Comparison of ENCODE assay signal across 9 cellular contexts in the genomic region with DNA sequence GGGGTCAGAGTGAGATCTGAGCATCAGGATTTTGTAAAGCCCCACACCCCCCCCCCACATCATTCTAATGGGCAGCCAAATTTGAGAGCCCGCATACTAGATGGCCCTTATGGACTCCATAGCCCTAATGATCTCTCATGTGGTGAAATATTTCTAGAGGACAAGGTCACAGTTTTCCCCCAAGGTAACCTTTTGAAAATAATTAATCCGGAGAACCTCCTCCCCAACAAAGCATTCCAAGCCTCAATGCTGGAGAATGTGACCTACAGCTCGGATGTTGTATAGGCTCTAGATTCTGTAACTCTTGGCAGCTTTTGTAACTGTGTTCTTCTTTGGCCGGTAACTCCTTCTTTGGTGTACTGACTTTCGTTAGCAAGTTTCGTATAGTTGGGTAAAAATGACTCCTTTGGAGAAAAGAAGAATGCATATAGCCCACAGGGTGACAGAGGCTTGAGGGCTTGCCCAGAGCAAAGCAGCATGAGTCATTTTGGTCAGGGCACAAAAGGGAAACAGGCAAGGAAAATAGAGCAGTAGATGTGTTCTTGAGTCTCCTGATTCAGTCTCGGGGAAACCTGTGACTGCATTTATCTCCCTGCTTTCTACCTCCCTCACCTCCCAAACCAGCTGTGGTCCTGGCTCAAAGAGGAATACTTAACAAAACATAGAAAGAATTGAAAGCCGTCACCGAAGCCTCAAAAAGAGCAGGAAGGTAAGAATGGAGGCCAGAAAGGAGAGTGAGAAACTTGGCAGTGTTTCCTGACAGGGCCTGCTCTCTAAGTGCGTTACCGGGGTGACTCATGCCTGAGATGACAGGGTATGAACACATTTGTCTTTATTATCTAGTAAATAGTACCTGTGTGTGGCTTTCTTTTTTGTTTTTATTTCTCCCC. TPM values are rescaled to one million over a fixed set of nuclear protein-coding genes. Genes with fewer than 3 reads are reported as not detected.
A peak's percentile ranks its signal among the peaks of the same experiment; 100 is the strongest.
DNase-seq lines count a peak whose midpoint lies in the region; ATAC-seq, FAIRE-seq and TF ChIP-seq lines count a peak whose summit lies in the region.
"Had no signal": no experiment of that assay in that cellular context is flagged by ENCODE, and none has a peak within 500 bp of the region (broad histone marks: within the 10 kb centered on the region; RNA-seq: fewer than 3 reads in every experiment).

No MANE protein-coding gene starts in this region.

- peaks cover 5% of the 10 kb centered on the region for H3F3A ChIP-seq in smooth muscle cell (ENCODE audit: low read depth)

- peak overlapping the region in 2 of 11 experiments; percentile 14; a peak in 2 of 22 replicates for H3K9ac ChIP-seq in BLaER1 treated with 17β-estradiol and CSF1 and Interleukin-3, amounts not matched to agents 10 nM and 100 nM
- H3K9ac ChIP-seq in smooth muscle cell (ENCODE audit: low read depth) = peak overlapping the region; percentile 68

- H3K36me3 ChIP-seq in BLaER1 treated with 17β-estradiol and CSF1 and Interleukin-3, amounts not matched to agents 10 nM and 100 nM = no peaks in the 10 kb centered on the region
- no peaks in the 10 kb centered on the region for H3K36me3 ChIP-seq in effector memory CD4-positive, alpha-beta T cell (ENCODE audit: control insufficient read depth, insufficient read depth, low read length)
- no peaks in the 10 kb centered on the region for H3K36me3 ChIP-seq in smooth muscle cell (ENCODE audit: low read depth)

- H3K27ac ChIP-seq in BLaER1 treated with 17β-estradiol and CSF1 and Interleukin-3, amounts not matched to agents 10 nM and 100 nM = peak overlapping the region in 2 of 11 experiments; percentile 5 to 36; a peak in 2 of 22 replicates
- H3K27ac ChIP-seq in effector memory CD4-positive, alpha-beta T cell (ENCODE audit: insufficient read depth, low read length, poor library complexity, severe bottlenecking) = peak overlapping the region; percentile 40
- peak overlapping the region; percentile 93 for H3K27ac ChIP-seq in smooth muscle cell (ENCODE audit: low read depth)

- peaks cover 10 to 30% (median 16%) of the 10 kb centered on the region in 10 experiments; a peak in 18 of 20 replicates for H3K4me1 ChIP-seq in BLaER1 treated with 17β-estradiol and CSF1 and Interleukin-3, amounts not matched to agents 10 nM and 100 nM
- H3K4me1 ChIP-seq in effector memory CD4-positive, alpha-beta T cell (ENCODE audit: control insufficient read depth, insufficient read depth, low read length, poor library complexity, severe bottlenecking) = peaks cover 10% of the 10 kb centered on the region
- no peaks in the 10 kb centered on the region for H3K4me1 ChIP-seq in smooth muscle cell (ENCODE audit: low read depth)

- peak; percentile 47 for DNase-seq in RPMI8226
- DNase-seq in effector memory CD4-positive, alpha-beta T cell = peak in 1 of 3 donors; percentile 12
- no peak for DNase-seq in smooth muscle cell (lab: John Stamatoyannopoulos, UW; ENCODE audit: unreplicated experiment)
- DNase-seq in frontal cortex (ENCODE audit: low spot score in 2 of 2) = no peak
- no peak for DNase-seq in middle frontal gyrus (ENCODE audit: extremely low spot score, low spot score)

- no peak overlapping the region for H3K4me3 ChIP-seq in BLaER1 treated with 17β-estradiol and CSF1 and Interleukin-3, amounts not matched to agents 10 nM and 100 nM
- H3K4me3 ChIP-seq in effector memory CD4-positive, alpha-beta T cell (ENCODE audit: insufficient read depth, low read depth, low read length, poor library complexity, severe bottlenecking) = no peak overlapping the region
- no peak overlapping the region for H3K4me3 ChIP-seq in smooth muscle cell

- ATAC-seq in GM21825 (IDR thresholded peaks at IDR 0.05; ENCODE audit: unreplicated experiment) (peak; percentile 46), HG02938 (IDR thresholded peaks at IDR 0.05; ENCODE audit: unreplicated experiment) (no peak)

- H3K9me3 ChIP-seq in BLaER1 treated with 17β-estradiol and CSF1 and Interleukin-3, amounts not matched to agents 10 nM and 100 nM (replicated peaks in 1 of 11) = no peaks in the 10 kb centered on the region
- no peaks in the 10 kb centered on the region for H3K9me3 ChIP-seq in effector memory CD4-positive, alpha-beta T cell (ENCODE audit: control insufficient read depth, low read length)
- no peaks in the 10 kb centered on the region for H3K9me3 ChIP-seq in smooth muscle cell (replicated peaks; ENCODE audit: low read depth)

- FAIRE-seq in frontal cortex (lab: Jason Lieb, UNC) = no peak
- FAIRE-seq: endometrium had no signal

- peak overlapping the region; percentile 68 for H2AFZ ChIP-seq in smooth muscle cell (ENCODE audit: low read depth)

- H3K79me2 ChIP-seq in smooth muscle cell (ENCODE audit: low read depth) = no peaks in the 10 kb centered on the region

- peaks cover 0 to 26% (median 13%) of the 10 kb centered on the region in 11 experiments; a peak in 10 of 22 replicates for H3K27me3 ChIP-seq in BLaER1 treated with 17β-estradiol and CSF1 and Interleukin-3, amounts not matched to agents 10 nM and 100 nM
- H3K27me3 ChIP-seq in effector memory CD4-positive, alpha-beta T cell (replicated peaks; ENCODE audit: control insufficient read depth, insufficient read depth, low read length, poor library complexity, severe bottlenecking) = no peaks in the 10 kb centered on the region
- no peaks in the 10 kb centered on the region for H3K27me3 ChIP-seq in smooth muscle cell (ENCODE audit: low read depth)

- 47% methylated on average over 11 of the region's 11 CpGs for WGBS in smooth muscle cell (ENCODE audit: low lambda C conversion rate)

- TF ChIP-seq CTCF in smooth muscle cell (IDR thresholded peaks at IDR 0.05; ENCODE audit: borderline replicate concordance, insufficient read depth, poor library complexity, severe bottlenecking) = no peak

- H4K20me1 ChIP-seq in BLaER1 treated with 17β-estradiol and CSF1 and Interleukin-3, amounts not matched to agents 10 nM and 100 nM = no peaks in the 10 kb centered on the region
- no peaks in the 10 kb centered on the region for H4K20me1 ChIP-seq in smooth muscle cell (ENCODE audit: low read depth)

- H3K4me2 ChIP-seq in BLaER1 treated with 17β-estradiol and CSF1 and Interleukin-3, amounts not matched to agents 10 nM and 100 nM = peak overlapping the region in 6 of 11 experiments; percentile 16 to 55 (median 38); a peak in 12 of 22 replicates
- peak overlapping the region; percentile 54 for H3K4me2 ChIP-seq in smooth muscle cell

RNA-seq across cellular contexts. Expression of gene XPA, which starts 6.5 kb away (rescaled TPM):
- 6.5 and 7.5 TPM in 2 replicates for total RNA-seq in smooth muscle cell
- 9.7 and 14.0 TPM in 2 replicates for polyA plus RNA-seq in smooth muscle cell
- 21.2 TPM for total RNA-seq in frontal cortex
